In genomic region chr4:56156141-56156540, GRCh38 we compare ENCODE assay signal across 1 cellular context.
TF ChIP-seq lines count a peak whose summit lies in the region.

No MANE protein-coding gene starts in this region.

TF ChIP-seq in GM23338, 12 proteins besides CTCF, POLR2A, EP300 and RAD21 (continued from another document):
- TF ChIP-seq ETS1 (IDR thresholded peaks at IDR 0.05) (no peak), JUNB (IDR thresholded peaks at IDR 0.05; ENCODE audit: unreplicated experiment) (no peak), ZNF462 (CRISPR knock-in tag; IDR thresholded peaks at IDR 0.05) (no peak), CREB1 (CRISPR knock-in tag; IDR thresholded peaks at IDR 0.05; ENCODE audit: low read depth) (no peak)
